In the genomic region with DNA sequence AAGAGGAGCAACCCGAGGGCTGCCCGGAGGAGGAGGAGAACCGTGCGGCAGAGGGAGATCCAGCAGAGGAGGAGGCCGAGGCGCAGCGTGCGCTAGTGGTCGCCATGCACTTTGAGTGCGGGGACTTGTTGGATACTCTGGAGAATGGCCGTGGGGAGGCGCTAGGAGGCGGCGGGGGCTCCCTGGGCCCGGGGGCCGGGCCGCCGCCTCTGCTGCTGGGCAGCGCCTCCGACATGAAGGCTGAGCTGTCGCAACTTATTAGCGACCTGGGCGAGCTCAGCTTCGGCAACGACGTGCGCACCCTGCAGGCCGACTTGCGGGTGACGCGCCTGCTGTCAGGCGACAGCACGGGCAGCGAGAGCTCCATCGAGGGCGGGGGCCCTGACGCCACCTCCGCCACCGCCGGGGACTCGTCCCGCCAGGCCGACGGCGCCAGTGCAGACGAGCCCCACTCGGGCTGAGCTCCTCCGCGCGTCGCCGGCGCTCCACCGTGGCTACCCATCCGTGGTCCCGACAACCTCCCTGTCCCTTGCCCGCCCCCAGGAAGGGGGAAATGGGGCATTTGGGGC, we compare ENCODE assay signal across 8 cellular contexts. TPM values are rescaled to one million over a fixed set of nuclear protein-coding genes. Genes with fewer than 3 reads are reported as not detected.
DNase-seq lines count a peak whose midpoint lies in the region; ATAC-seq and TF ChIP-seq lines count a peak whose summit lies in the region.

No MANE protein-coding gene starts in this region.

- no peaks in the 10 kb centered on the region for H3K9me2 ChIP-seq in OCI-LY7 (ENCODE audit: insufficient read depth, low read length)

- no peaks in the 10 kb centered on the region; the same call in 1 of the 2 replicates for H3K36me3 ChIP-seq in OCI-LY7 (ENCODE audit: insufficient read depth, low read length)
- no peaks in the 10 kb centered on the region for H3K36me3 ChIP-seq in ovary
- H3K36me3 ChIP-seq in tibial nerve, result no peaks in the 10 kb centered on the region

- BruUV-seq in OCI-LY7 (replicated peaks; lab: Mats Ljungman, UMichigan), result no TSS peak

- CTCF ChIA-PET in OCI-LY7 (lab: Charles Lee; ENCODE audit: unreplicated experiment), result interaction anchor here (0.7 to 1.6 kb wide), 8 partner anchors 9 to 583 kb away, joined by 3 to 5 read pairs (median 3); partner anchors contain the start of genes LSG1 and XXYLT1

- intact Hi-C loops in OCI-LY7 (cut with micrococcal nuclease; ENCODE audit: unreplicated experiment) (loop anchor here (2.0 to 10.0 kb wide), 5 partner anchors 187 to 1220 kb away; partner anchors contain the start of genes ACAP2 and TNK2), ovary (cut with DNase I) (loop anchor here in 3 of 4 donors (2.0 to 10.0 kb wide), 6 partner anchors 417 to 837 kb away; no protein-coding TSS in a partner anchor)

- H3K4me1 ChIP-seq in OCI-LY7 (ENCODE audit: insufficient read depth, low read length, poor library complexity, severe bottlenecking), result peaks cover 73% of the 10 kb centered on the region
- H3K4me1 ChIP-seq in ovary (ENCODE audit: insufficient read depth), result peaks cover 17% of the 10 kb centered on the region
- peaks cover 0 to 69% (median 25%) of the 10 kb centered on the region in 4 donors for H3K4me1 ChIP-seq in tibial nerve

- H3K4me2 ChIP-seq in OCI-LY7 (ENCODE audit: low read length), result peak overlapping the region; percentile 77

- peak overlapping the region; percentile 26; the same call in 1 of the 2 replicates for H2AFZ ChIP-seq in OCI-LY7 (ENCODE audit: low read length)

- H4K20me1 ChIP-seq in OCI-LY7 (ENCODE audit: insufficient read depth, low read length), result no peaks in the 10 kb centered on the region

- no peak for TF ChIP-seq EP300 in ovary (IDR thresholded peaks at IDR 0.05)
- no peak for TF ChIP-seq EP300 in tibial nerve (IDR thresholded peaks at IDR 0.05)

- POLR2A ChIA-PET in OCI-LY7 (lab: Charles Lee), result interaction anchor here (0.5 to 1.9 kb wide), 9 partner anchors 17 to 651 kb away, joined by 3 to 7 read pairs (median 4); no protein-coding TSS in a partner anchor

- H3K4me3 ChIP-seq in OCI-LY7 (ENCODE audit: low read depth, low read length, poor library complexity, severe bottlenecking) (peak overlapping the region; percentile 77), ovary (peak overlapping the region; percentile 55), tibial nerve (peak overlapping the region; percentile 59 to 91 (median 61))

- TF ChIP-seq POLR2A in ovary (IDR thresholded peaks at IDR 0.05), result no peak
- no peak for TF ChIP-seq POLR2A in tibial nerve (IDR thresholded peaks at IDR 0.05)

- DNase-seq in ELF-1 (ENCODE audit: low read depth, low spot score) (peak; percentile 94), OCI-LY7 (ENCODE audit: low spot score) (peak; percentile 87), globus pallidus (ENCODE audit: low spot score) (peak; percentile 19), ovary (peak; percentile 25 to 54 (median 43)), tibial nerve (ENCODE audit: low spot score in 2 of 2) (peak in 1 of 2 donors; percentile 17)
- peak; percentile 94 for DNase-seq in activated effector memory CD4-positive, alpha-beta T cell treated with anti-CD3 and anti-CD28 coated beads, Interleukin-2, amount 50 U/mL, for 16 hours

- H3K79me2 ChIP-seq in OCI-LY7 (ENCODE audit: insufficient read depth, low read depth, low read length), result peaks cover 7% of the 10 kb centered on the region; the same call in 1 of the 2 replicates

- ATAC-seq in HG02678 (IDR thresholded peaks at IDR 0.05; ENCODE audit: unreplicated experiment), result peak; percentile 29
- ATAC-seq in HG03108 (IDR thresholded peaks at IDR 0.05; ENCODE audit: unreplicated experiment), result no peak

- 2 to 4% (median 4%) methylated on average over 43 to 57 of the region's 57 CpGs for WGBS in ovary, 3 donors
- 1 to 2% methylated on average over 29 to 47 of the region's 57 CpGs for WGBS in tibial nerve, 2 donors

- no peaks in the 10 kb centered on the region for H3K9me3 ChIP-seq in OCI-LY7 (ENCODE audit: low read length)
- no peaks in the 10 kb centered on the region for H3K9me3 ChIP-seq in ovary
- no peaks in the 10 kb centered on the region for H3K9me3 ChIP-seq in tibial nerve

- H3K27me3 ChIP-seq in ovary, result no peaks in the 10 kb centered on the region
- H3K27me3 ChIP-seq in tibial nerve, result peaks cover 0 to 20% of the 10 kb centered on the region in 2 donors

- TF ChIP-seq CTCF in OCI-LY7 (conservative IDR thresholded peaks at IDR 0.05; ENCODE audit: low read length) (peak; percentile 69), ovary (IDR thresholded peaks at IDR 0.05) (no peak), tibial nerve (IDR thresholded peaks at IDR 0.05) (peak; percentile 23 to 55 (median 31))

- H3K27ac ChIP-seq in OCI-LY7 (ENCODE audit: low read depth, low read length, poor library complexity, severe bottlenecking) (peak overlapping the region; percentile 94), ovary (peak overlapping the region in 1 of 2 donors; percentile 5), tibial nerve (peak overlapping the region; percentile 50 to 85 (median 70))

RNA-seq across cellular contexts. Expression of gene FAM43A, which starts 2.0 kb away (rescaled TPM):
- total RNA-seq in OCI-LY7 (2014; rRNA removed; shearing (Covaris generic)), result 17.2 and 21.6 TPM in 2 replicates
- total RNA-seq in OCI-LY7 (2022), result 7.5 and 8.2 TPM in 2 replicates
- 10 to 100 TPM in 1 of 7 donors, 1 to 10 TPM in 6; 4.0 to 12.1 (median 6.3) TPM for total RNA-seq in ovary
- 10 to 100 TPM in 1 of 2 donors, 1 to 10 TPM in 1; 5.3 to 10.9 TPM for polyA plus RNA-seq in ovary
- total RNA-seq in tibial nerve, result 10 to 100 TPM; 19.8 to 47.7 (median 35.8) TPM

RNA-seq across cellular contexts. Expression of gene LSG1, which starts 15.7 kb away (rescaled TPM):
- total RNA-seq in OCI-LY7 (2014; rRNA removed; shearing (Covaris generic)), result 52.9 and 59.4 TPM in 2 replicates
- total RNA-seq in OCI-LY7 (2022) (39.3 and 44.4 TPM in 2 replicates), ovary (10 to 100 TPM; 27.0 to 45.9 (median 31.5) TPM), tibial nerve (10 to 100 TPM; 24.9 to 64.5 (median 39.3) TPM)
- polyA plus RNA-seq in ovary, result 10 to 100 TPM; 26.8 to 46.6 TPM

RNA-seq across cellular contexts. Expression of gene TMEM44, which starts 54.5 kb away (rescaled TPM):
- total RNA-seq in OCI-LY7 (2014; rRNA removed; shearing (Covaris generic)), result 8.8 and 9.6 TPM in 2 replicates
- total RNA-seq in OCI-LY7 (2022) (22.9 and 25.7 TPM in 2 replicates), ovary (1 to 10 TPM; 3.4 to 9.6 (median 5.6) TPM), tibial nerve (10 to 100 TPM; 14.9 to 17.4 (median 16.5) TPM)
- 10 to 100 TPM in 1 of 2 donors, 1 to 10 TPM in 1; 8.6 to 12.3 TPM for polyA plus RNA-seq in ovary

Comparison
In these comparisons a context has a peak if more than half of its experiments do, and no peak if none do; other contexts are left out.
1. CTCF ChIP-seq: peak in OCI-LY7 (single experiment) and tibial nerve (5 of 5); none in ovary (0 of 3).
2. Peak in every context shown above with its lines, with median percentiles within 50 percentile points of each other: H3K4me3 ChIP-seq.